In genomic region chr5:157447246-157447645, GRCh38 we compare ENCODE assay signal across 1 cellular context.
TF ChIP-seq lines count a peak whose summit lies in the region.

No MANE protein-coding gene starts in this region.

TF ChIP-seq in GM23338, 12 proteins besides CTCF, POLR2A, EP300 and RAD21 (continued from another document):
- TF ChIP-seq EZH2phosphoT487 (IDR thresholded peaks at IDR 0.05; ENCODE audit: unreplicated experiment) (no peak), NANOG (IDR thresholded peaks at IDR 0.05; ENCODE audit: borderline replicate concordance) (no peak), ZNF114 (CRISPR knock-in tag; IDR thresholded peaks at IDR 0.05) (no peak), EZH2 (IDR thresholded peaks at IDR 0.05; ENCODE audit: low read depth, unreplicated experiment) (no peak), REST (IDR thresholded peaks at IDR 0.05; ENCODE audit: unreplicated experiment) (no peak), ETS1 (IDR thresholded peaks at IDR 0.05) (no peak), ZNF331 (CRISPR knock-in tag; IDR thresholded peaks at IDR 0.05; ENCODE audit: low read depth) (no peak), JUNB (IDR thresholded peaks at IDR 0.05; ENCODE audit: unreplicated experiment) (no peak), STAT1 (IDR thresholded peaks at IDR 0.05; ENCODE audit: unreplicated experiment) (no peak)
TF ChIP-seq in GM23338: peak in this region for 0.
